Comparison of ENCODE assay signal across 8 cellular contexts in genomic region chr19:56393119-56394012, GRCh38. TPM values are rescaled to one million over a fixed set of nuclear protein-coding genes. Genes with fewer than 3 reads are reported as not detected.
DNase-seq lines count a peak whose midpoint lies in the region; ATAC-seq and TF ChIP-seq lines count a peak whose summit lies in the region.

ZNF582 (minus strand) TSS chr19:56393534; CDS start chr19:56391752, 1,782 bp downstream.

- peaks cover 0 to 31% (median 6%) of the 10 kb centered on the region in 3 donors for H3K36me3 ChIP-seq in esophagus squamous epithelium
- peaks cover 13 to 33% of the 10 kb centered on the region in 2 donors for H3K36me3 ChIP-seq in muscle layer of duodenum (ENCODE audit: control insufficient read depth in 1 of 2, insufficient read depth in 2 of 2, low read length in 2 of 2)

- TF ChIP-seq POLR2A in esophagus squamous epithelium (IDR thresholded peaks at IDR 0.05) = peak in 1 of 4 donors; percentile 9

- DNase-seq in C1 segment of cervical spinal cord (lab: John Stamatoyannopoulos, UW) (peak; percentile 67 to 99 (median 90)), NOMO-1 treated with dmso at 0.1 percent for 144 hours (lab: John Stamatoyannopoulos, UW; ENCODE audit: unreplicated experiment) (peak; percentile 81), esophagus squamous epithelium (lab: John Stamatoyannopoulos, UW) (peak; percentile 80)
- peak; percentile 88 for DNase-seq in activated T-cell treated with anti-CD3 and anti-CD28 coated beads, Interleukin-2, amount 50 U/mL, for 4 hours
- DNase-seq in stimulated activated CD8-positive, alpha-beta memory T cell treated with anti-CD3 and anti-CD28 coated beads, Interleukin-7, amount 100 ng/mL, for 24 hours (ENCODE audit: low read depth) = peak; percentile 76

- ATAC-seq in GM19324 (IDR thresholded peaks at IDR 0.05; ENCODE audit: low FRiP score, unreplicated experiment) (peak; percentile 71), HG03521 (IDR thresholded peaks at IDR 0.05; ENCODE audit: unreplicated experiment) (peak; percentile 90)
- ATAC-seq in activated T-cell treated with anti-CD3 and anti-CD28 coated beads, Interleukin-2, amount 50 U/mL, for 4 hours = peak; percentile 99

- peaks cover 0 to 20% (median 0%) of the 10 kb centered on the region in 3 donors for H3K4me1 ChIP-seq in esophagus squamous epithelium
- H3K4me1 ChIP-seq in muscle layer of duodenum (ENCODE audit: control insufficient read depth in 1 of 2, insufficient read depth in 2 of 2, low read length in 2 of 2) = peaks cover 0 to 5% of the 10 kb centered on the region in 2 donors

- peaks cover 12% of the 10 kb centered on the region for H3K4me1 Mint-ChIP-seq in activated T-cell treated with anti-CD3 and anti-CD28 coated beads, Interleukin-2, amount 50 U/mL, for 4 hours (ENCODE audit: low read depth)

- peak; percentile 42 to 61 (median 56) for TF ChIP-seq CTCF in esophagus squamous epithelium (IDR thresholded peaks at IDR 0.05)

- H3K27me3 Mint-ChIP-seq in activated T-cell treated with anti-CD3 and anti-CD28 coated beads, Interleukin-2, amount 50 U/mL, for 4 hours (ENCODE audit: low read depth) = no peaks in the 10 kb centered on the region

- H3K27ac ChIP-seq in esophagus squamous epithelium (peak within 1 kb of the TSS; percentile 84 to 97 (median 94)), muscle layer of duodenum (ENCODE audit: low read length) (peak within 1 kb of the TSS; percentile 70)

- intact Hi-C loops in esophagus squamous epithelium (cut with DNase I) = no loop called here

- peak within 1 kb of the TSS; percentile 95 for H3K4me3 Mint-ChIP-seq in activated T-cell treated with anti-CD3 and anti-CD28 coated beads, Interleukin-2, amount 50 U/mL, for 4 hours

- H3K9me3 ChIP-seq in esophagus squamous epithelium (peaks cover 0 to 73% (median 3%) of the 10 kb centered on the region in 3 donors), muscle layer of duodenum (ENCODE audit: control insufficient read depth in 1 of 2, low read length in 2 of 2) (peaks cover 4 to 12% of the 10 kb centered on the region in 2 donors)

- H3K27me3 ChIP-seq in esophagus squamous epithelium = no peaks in the 10 kb centered on the region
- H3K27me3 ChIP-seq in muscle layer of duodenum (ENCODE audit: low read depth, low read length) = no peaks in the 10 kb centered on the region

- 4 to 5% methylated on average over 20 to 22 of the region's 73 CpGs for WGBS in esophagus squamous epithelium, 2 donors

- peaks cover 61% of the 10 kb centered on the region for H3K36me3 Mint-ChIP-seq in activated T-cell treated with anti-CD3 and anti-CD28 coated beads, Interleukin-2, amount 50 U/mL, for 4 hours (ENCODE audit: insufficient read depth)

- H3K4me3 ChIP-seq in esophagus squamous epithelium = peak within 1 kb of the TSS; percentile 68 to 82 (median 76)
- peak within 1 kb of the TSS; percentile 77 to 87 for H3K4me3 ChIP-seq in muscle layer of duodenum (ENCODE audit: low read depth in 1 of 2, low read length in 2 of 2)

- peaks cover 62% of the 10 kb centered on the region for H3K9me3 Mint-ChIP-seq in activated T-cell treated with anti-CD3 and anti-CD28 coated beads, Interleukin-2, amount 50 U/mL, for 4 hours

RNA-seq across cellular contexts. Expression of gene ZNF582, which starts in this region (rescaled TPM):
- 1 to 10 TPM; 1.7 to 1.9 (median 1.9) TPM for total RNA-seq in activated T-cell treated with anti-CD3 and anti-CD28 coated beads, Interleukin-2, amount 50 U/mL, for 4 hours
- 1 to 10 TPM in 1 of 4 donors, under 1 TPM in 3; 0.44 to 2.3 (median 0.86) TPM for total RNA-seq in esophagus squamous epithelium

Comparison
In these comparisons a context has a peak if more than half of its experiments do, and no peak if none do; other contexts are left out.
1. Peak in every context shown above with its lines: DNase-seq, ATAC-seq, H3K4me3 ChIP-seq and H3K27ac ChIP-seq.